Comparison of ENCODE assay signal across 8 cellular contexts in genomic region chr15:43509002-43509922, GRCh38. TPM values are rescaled to one million over a fixed set of nuclear protein-coding genes. Genes with fewer than 3 reads are reported as not detected.
A peak's percentile ranks its signal among the peaks of the same experiment; 100 is the strongest.
DNase-seq lines count a peak whose midpoint lies in the region; ATAC-seq and TF ChIP-seq lines count a peak whose summit lies in the region.

No MANE protein-coding gene starts in this region.

- H3K4me3 ChIP-seq in SJCRH30 (peak overlapping the region; percentile 60), fibroblast of mammary gland (ENCODE audit: control insufficient read depth, low read depth, low read length) (peak overlapping the region; percentile 62), skeletal muscle satellite cell (ENCODE audit: low read length) (peak overlapping the region; percentile 77)

- peak overlapping the region; percentile 87 for H3K4me2 ChIP-seq in skeletal muscle satellite cell (ENCODE audit: low read length)

- peak; percentile 31 for DNase-seq in DMS79 treated with DMSO at 0.1 percent for 48 hours (lab: John Stamatoyannopoulos, UW)
- no peak for DNase-seq in DMS79 (lab: John Stamatoyannopoulos, UW)
- DNase-seq in SJCRH30, result peak; percentile 45 to 67
- peak; percentile 81 for DNase-seq in fibroblast of mammary gland (ENCODE audit: low read depth)
- no peak for DNase-seq in putamen (ENCODE audit: low spot score)
- DNase-seq in mucosa of gallbladder (ENCODE audit: low spot score), result no peak

- H3K27ac ChIP-seq in SJCRH30, result peak overlapping the region; percentile 70

- H3K9me3 ChIP-seq in SJCRH30 (replicated peaks) (no peaks in the 10 kb centered on the region), skeletal muscle satellite cell (replicated peaks; ENCODE audit: low read length) (no peaks in the 10 kb centered on the region)

- no peaks in the 10 kb centered on the region for H3K27me3 ChIP-seq in SJCRH30
- no peaks in the 10 kb centered on the region for H3K27me3 ChIP-seq in skeletal muscle satellite cell (ENCODE audit: control insufficient read depth, insufficient read depth, low read length)

- H3K9ac ChIP-seq in skeletal muscle satellite cell (ENCODE audit: low read depth, low read length), result peak overlapping the region; percentile 84

- no peak for ATAC-seq in HG03280 (IDR thresholded peaks at IDR 0.05; ENCODE audit: unreplicated experiment)

- H3K4me1 ChIP-seq in SJCRH30 (peaks cover 38% of the 10 kb centered on the region), skeletal muscle satellite cell (ENCODE audit: control insufficient read depth, insufficient read depth, low read length) (peaks cover 47% of the 10 kb centered on the region)

- TF ChIP-seq CTCF in fibroblast of mammary gland (conservative IDR thresholded peaks at IDR 0.05; ENCODE audit: control insufficient read depth, insufficient read depth, low read depth, low read length), result no peak

- H3K36me3 ChIP-seq in SJCRH30 (no peaks in the 10 kb centered on the region), skeletal muscle satellite cell (ENCODE audit: insufficient read depth, low read length) (no peaks in the 10 kb centered on the region)

RNA-seq across cellular contexts. Expression of gene MAP1A, which starts 8.1 kb away (rescaled TPM):
- total RNA-seq in SJCRH30 (2014; rRNA removed; shearing (Covaris generic)), result 10.1 and 10.3 TPM in 2 replicates
- 50.4 and 61.4 TPM in 2 replicates for total RNA-seq in skeletal muscle satellite cell (2012; rRNA removed)
- total RNA-seq in mucosa of gallbladder, result 22.5 TPM

RNA-seq across cellular contexts. Expression of gene TP53BP1, which starts 16.3 kb away (rescaled TPM):
- total RNA-seq in SJCRH30 (2014; rRNA removed; shearing (Covaris generic)), result 44.1 and 44.6 TPM in 2 replicates
- 41.5 and 55.0 TPM in 2 replicates for total RNA-seq in skeletal muscle satellite cell (2012; rRNA removed)
- total RNA-seq in mucosa of gallbladder, result 61.6 TPM

Comparison
In these comparisons a context has a peak if more than half of its experiments do, and no peak if none do; other contexts are left out.
1. DNase-seq: peak in DMS79 treated with DMSO at 0.1 percent for 48 hours (single experiment), SJCRH30 (2 of 2) and fibroblast of mammary gland (single experiment); none in DMS79 (single experiment), putamen (single experiment) and mucosa of gallbladder (single experiment).
2. Peak in every context shown above with its lines, with median percentiles within 50 percentile points of each other: H3K4me3 ChIP-seq.